In the genomic region with DNA sequence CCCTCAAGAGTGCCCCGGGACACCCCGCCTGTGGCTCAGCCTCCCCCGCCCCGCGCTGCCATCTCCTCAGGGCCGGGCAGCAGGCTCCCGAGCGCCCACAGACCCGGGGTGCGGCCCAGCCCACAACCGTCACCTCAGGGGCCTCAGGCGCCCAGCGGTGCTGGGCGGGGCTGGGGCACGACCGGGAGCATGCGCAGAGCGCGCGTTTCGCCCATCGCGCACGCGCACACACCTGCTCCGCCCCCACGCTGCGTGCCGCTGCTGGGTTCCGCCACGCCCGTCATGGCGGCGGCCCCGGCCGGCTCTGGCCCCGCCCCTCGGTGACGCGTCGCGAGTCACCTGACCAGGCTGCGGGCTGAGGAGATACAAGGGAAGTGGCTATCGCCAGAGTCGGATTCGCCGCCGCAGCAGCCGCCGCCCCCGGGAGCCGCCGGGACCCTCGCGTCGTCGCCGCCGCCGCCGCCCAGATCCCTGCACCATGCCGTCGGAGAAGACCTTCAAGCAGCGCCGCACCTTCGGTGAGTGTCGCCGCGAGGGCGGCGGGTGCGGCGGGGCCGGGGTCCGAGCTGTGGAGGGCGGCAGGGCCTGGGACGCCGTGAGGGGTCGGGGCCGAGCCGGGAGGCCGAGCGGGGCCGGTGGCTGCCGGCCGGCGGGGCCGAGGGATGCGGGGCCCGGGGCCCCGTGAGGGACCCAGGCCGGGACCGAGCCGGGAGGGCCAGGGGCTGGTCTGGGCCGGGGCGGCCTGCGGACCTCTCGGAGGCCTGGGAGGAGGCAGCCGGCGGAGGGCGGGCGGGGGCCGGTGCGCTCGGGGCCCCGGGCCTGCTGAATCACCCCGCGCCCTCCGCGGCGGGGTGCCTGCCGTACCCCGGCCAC, we compare ENCODE assay signal across 1 cellular context.
TF ChIP-seq lines count a peak whose summit lies in the region.

A gene (plus strand): TSS at position 387 of the 873 bp plus-strand sequence. CDS start 92 bp downstream, at position 479.

TF ChIP-seq in K562, 482 proteins besides CTCF, POLR2A, EP300 and RAD21 (continued from another document and continues in another):
- TF ChIP-seq, protein P1, sequence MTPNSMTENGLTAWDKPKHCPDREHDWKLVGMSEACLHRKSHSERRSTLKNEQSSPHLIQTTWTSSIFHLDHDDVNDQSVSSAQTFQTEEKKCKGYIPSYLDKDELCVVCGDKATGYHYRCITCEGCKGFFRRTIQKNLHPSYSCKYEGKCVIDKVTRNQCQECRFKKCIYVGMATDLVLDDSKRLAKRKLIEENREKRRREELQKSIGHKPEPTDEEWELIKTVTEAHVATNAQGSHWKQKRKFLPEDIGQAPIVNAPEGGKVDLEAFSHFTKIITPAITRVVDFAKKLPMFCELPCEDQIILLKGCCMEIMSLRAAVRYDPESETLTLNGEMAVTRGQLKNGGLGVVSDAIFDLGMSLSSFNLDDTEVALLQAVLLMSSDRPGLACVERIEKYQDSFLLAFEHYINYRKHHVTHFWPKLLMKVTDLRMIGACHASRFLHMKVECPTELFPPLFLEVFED (CRISPR knock-in tag; conservative IDR thresholded peaks at IDR 0.05), result no peak
- TF ChIP-seq ZNF24 (IDR thresholded peaks at IDR 0.05), result 0 out of 2 replicates have a peak, but pooled peaks have one; percentile 30
- TF ChIP-seq, protein P2, sequence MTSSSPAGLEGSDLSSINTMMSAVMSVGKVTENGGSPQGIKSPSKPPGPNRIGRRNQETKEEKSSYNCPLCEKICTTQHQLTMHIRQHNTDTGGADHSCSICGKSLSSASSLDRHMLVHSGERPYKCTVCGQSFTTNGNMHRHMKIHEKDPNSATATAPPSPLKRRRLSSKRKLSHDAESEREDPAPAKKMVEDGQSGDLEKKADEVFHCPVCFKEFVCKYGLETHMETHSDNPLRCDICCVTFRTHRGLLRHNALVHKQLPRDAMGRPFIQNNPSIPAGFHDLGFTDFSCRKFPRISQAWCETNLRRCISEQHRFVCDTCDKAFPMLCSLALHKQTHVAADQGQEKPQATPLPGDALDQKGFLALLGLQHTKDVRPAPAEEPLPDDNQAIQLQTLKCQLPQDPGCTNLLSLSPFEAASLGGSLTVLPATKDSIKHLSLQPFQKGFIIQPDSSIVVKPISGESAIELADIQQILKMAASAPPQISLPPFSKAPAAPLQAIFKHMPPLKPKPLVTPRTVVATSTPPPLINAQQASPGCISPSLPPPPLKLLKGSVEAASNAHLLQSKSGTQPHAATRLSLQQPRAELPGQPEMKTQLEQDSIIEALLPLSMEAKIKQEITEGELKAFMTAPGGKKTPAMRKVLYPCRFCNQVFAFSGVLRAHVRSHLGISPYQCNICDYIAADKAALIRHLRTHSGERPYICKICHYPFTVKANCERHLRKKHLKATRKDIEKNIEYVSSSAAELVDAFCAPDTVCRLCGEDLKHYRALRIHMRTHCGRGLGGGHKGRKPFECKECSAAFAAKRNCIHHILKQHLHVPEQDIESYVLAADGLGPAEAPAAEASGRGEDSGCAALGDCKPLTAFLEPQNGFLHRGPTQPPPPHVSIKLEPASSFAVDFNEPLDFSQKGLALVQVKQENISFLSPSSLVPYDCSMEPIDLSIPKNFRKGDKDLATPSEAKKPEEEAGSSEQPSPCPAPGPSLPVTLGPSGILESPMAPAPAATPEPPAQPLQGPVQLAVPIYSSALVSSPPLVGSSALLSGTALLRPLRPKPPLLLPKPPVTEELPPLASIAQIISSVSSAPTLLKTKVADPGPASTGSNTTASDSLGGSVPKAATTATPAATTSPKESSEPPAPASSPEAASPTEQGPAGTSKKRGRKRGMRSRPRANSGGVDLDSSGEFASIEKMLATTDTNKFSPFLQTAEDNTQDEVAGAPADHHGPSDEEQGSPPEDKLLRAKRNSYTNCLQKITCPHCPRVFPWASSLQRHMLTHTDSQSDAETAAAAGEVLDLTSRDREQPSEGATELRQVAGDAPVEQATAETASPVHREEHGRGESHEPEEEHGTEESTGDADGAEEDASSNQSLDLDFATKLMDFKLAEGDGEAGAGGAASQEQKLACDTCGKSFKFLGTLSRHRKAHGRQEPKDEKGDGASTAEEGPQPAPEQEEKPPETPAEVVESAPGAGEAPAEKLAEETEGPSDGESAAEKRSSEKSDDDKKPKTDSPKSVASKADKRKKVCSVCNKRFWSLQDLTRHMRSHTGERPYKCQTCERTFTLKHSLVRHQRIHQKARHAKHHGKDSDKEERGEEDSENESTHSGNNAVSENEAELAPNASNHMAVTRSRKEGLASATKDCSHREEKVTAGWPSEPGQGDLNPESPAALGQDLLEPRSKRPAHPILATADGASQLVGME (CRISPR knock-in tag; IDR thresholded peaks at IDR 0.05), result no peak
- TF ChIP-seq ZBTB17 (CRISPR knock-in tag; IDR thresholded peaks at IDR 0.05), result no peak; the same call in none of the 2 replicates
- TF ChIP-seq, protein P3, sequence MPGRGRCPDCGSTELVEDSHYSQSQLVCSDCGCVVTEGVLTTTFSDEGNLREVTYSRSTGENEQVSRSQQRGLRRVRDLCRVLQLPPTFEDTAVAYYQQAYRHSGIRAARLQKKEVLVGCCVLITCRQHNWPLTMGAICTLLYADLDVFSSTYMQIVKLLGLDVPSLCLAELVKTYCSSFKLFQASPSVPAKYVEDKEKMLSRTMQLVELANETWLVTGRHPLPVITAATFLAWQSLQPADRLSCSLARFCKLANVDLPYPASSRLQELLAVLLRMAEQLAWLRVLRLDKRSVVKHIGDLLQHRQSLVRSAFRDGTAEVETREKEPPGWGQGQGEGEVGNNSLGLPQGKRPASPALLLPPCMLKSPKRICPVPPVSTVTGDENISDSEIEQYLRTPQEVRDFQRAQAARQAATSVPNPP (IDR thresholded peaks at IDR 0.05; ENCODE audit: borderline replicate concordance, insufficient read depth, insufficient read length), result no peak
- TF ChIP-seq PCBP2 (IDR thresholded peaks at IDR 0.05; ENCODE audit: low read depth, low read length, poor library complexity, severe bottlenecking), result no peak
- TF ChIP-seq ZNF311 (CRISPR knock-in tag; IDR thresholded peaks at IDR 0.05), result no peak
- no peak for TF ChIP-seq PHB2 (IDR thresholded peaks at IDR 0.05; ENCODE audit: low read depth)
- no peak for TF ChIP-seq ETV6 (IDR thresholded peaks at IDR 0.05; ENCODE audit: borderline replicate concordance in 1 of 2, low read depth in 2 of 2, low read length in 1 of 2)
- TF ChIP-seq ETV6 (CRISPR knock-in tag; IDR thresholded peaks at IDR 0.05; ENCODE audit: borderline replicate concordance), result no peak
- TF ChIP-seq, protein P4, sequence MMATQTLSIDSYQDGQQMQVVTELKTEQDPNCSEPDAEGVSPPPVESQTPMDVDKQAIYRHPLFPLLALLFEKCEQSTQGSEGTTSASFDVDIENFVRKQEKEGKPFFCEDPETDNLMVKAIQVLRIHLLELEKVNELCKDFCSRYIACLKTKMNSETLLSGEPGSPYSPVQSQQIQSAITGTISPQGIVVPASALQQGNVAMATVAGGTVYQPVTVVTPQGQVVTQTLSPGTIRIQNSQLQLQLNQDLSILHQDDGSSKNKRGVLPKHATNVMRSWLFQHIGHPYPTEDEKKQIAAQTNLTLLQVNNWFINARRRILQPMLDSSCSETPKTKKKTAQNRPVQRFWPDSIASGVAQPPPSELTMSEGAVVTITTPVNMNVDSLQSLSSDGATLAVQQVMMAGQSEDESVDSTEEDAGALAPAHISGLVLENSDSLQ (IDR thresholded peaks at IDR 0.05), result peak; percentile 79
- no peak for TF ChIP-seq ZNF347 (CRISPR knock-in tag; IDR thresholded peaks at IDR 0.05; ENCODE audit: low read depth)
- TF ChIP-seq KLF10 (CRISPR knock-in tag; IDR thresholded peaks at IDR 0.05), result no peak
- TF ChIP-seq, protein P5, sequence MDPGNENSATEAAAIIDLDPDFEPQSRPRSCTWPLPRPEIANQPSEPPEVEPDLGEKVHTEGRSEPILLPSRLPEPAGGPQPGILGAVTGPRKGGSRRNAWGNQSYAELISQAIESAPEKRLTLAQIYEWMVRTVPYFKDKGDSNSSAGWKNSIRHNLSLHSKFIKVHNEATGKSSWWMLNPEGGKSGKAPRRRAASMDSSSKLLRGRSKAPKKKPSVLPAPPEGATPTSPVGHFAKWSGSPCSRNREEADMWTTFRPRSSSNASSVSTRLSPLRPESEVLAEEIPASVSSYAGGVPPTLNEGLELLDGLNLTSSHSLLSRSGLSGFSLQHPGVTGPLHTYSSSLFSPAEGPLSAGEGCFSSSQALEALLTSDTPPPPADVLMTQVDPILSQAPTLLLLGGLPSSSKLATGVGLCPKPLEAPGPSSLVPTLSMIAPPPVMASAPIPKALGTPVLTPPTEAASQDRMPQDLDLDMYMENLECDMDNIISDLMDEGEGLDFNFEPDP (CRISPR knock-in tag; IDR thresholded peaks at IDR 0.05), result no peak
- peak; percentile 54 for TF ChIP-seq RBBP5 (IDR thresholded peaks at IDR 0.05; ENCODE audit: borderline replicate concordance, insufficient read depth, low read length, poor library complexity, severe bottlenecking)
- no peak for TF ChIP-seq RBM14 (IDR thresholded peaks at IDR 0.05; ENCODE audit: borderline replicate concordance, insufficient read depth, low read depth, low read length)
- TF ChIP-seq FOXA3 (CRISPR knock-in tag; conservative IDR thresholded peaks at IDR 0.05 in 1 of 2, IDR thresholded peaks at IDR 0.05 in 1 of 2), result no peak
- no peak for TF ChIP-seq ZFPM2 (CRISPR knock-in tag; IDR thresholded peaks at IDR 0.05)
- TF ChIP-seq CXXC5 (CRISPR knock-in tag; IDR thresholded peaks at IDR 0.05), result peak; percentile 99
- no peak for TF ChIP-seq ZNF384 (IDR thresholded peaks at IDR 0.05; ENCODE audit: low read depth, low read length)
- peak; percentile 83 for TF ChIP-seq JUND (IDR thresholded peaks at IDR 0.05; ENCODE audit: borderline replicate concordance, low read depth, low read length)
- TF ChIP-seq JUND (tag; IDR thresholded peaks at IDR 0.05; ENCODE audit: borderline replicate concordance, low read depth, low read length), result no peak; the same call in 2 of the 3 replicates
- TF ChIP-seq FOSL1 (tag; conservative IDR thresholded peaks at IDR 0.05), result no peak; the same call in none of the 2 replicates
- TF ChIP-seq HLTF (IDR thresholded peaks at IDR 0.05), result no peak
- TF ChIP-seq RB1 (IDR thresholded peaks at IDR 0.05; ENCODE audit: low read depth), result peak; percentile 77
- TF ChIP-seq, protein P6, sequence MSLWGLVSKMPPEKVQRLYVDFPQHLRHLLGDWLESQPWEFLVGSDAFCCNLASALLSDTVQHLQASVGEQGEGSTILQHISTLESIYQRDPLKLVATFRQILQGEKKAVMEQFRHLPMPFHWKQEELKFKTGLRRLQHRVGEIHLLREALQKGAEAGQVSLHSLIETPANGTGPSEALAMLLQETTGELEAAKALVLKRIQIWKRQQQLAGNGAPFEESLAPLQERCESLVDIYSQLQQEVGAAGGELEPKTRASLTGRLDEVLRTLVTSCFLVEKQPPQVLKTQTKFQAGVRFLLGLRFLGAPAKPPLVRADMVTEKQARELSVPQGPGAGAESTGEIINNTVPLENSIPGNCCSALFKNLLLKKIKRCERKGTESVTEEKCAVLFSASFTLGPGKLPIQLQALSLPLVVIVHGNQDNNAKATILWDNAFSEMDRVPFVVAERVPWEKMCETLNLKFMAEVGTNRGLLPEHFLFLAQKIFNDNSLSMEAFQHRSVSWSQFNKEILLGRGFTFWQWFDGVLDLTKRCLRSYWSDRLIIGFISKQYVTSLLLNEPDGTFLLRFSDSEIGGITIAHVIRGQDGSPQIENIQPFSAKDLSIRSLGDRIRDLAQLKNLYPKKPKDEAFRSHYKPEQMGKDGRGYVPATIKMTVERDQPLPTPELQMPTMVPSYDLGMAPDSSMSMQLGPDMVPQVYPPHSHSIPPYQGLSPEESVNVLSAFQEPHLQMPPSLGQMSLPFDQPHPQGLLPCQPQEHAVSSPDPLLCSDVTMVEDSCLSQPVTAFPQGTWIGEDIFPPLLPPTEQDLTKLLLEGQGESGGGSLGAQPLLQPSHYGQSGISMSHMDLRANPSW (CRISPR knock-in tag; IDR thresholded peaks at IDR 0.05), result peak; percentile 73; the same call in 1 of the 2 replicates
- peak; percentile 94 for TF ChIP-seq CREB1 (IDR thresholded peaks at IDR 0.05)
- peak; percentile 96 for TF ChIP-seq CREB1 (CRISPR knock-in tag; IDR thresholded peaks at IDR 0.05)
- TF ChIP-seq, protein P7, sequence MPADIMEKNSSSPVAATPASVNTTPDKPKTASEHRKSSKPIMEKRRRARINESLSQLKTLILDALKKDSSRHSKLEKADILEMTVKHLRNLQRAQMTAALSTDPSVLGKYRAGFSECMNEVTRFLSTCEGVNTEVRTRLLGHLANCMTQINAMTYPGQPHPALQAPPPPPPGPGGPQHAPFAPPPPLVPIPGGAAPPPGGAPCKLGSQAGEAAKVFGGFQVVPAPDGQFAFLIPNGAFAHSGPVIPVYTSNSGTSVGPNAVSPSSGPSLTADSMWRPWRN (IDR thresholded peaks at IDR 0.05; ENCODE audit: low read depth), result no peak
- TF ChIP-seq ZNF253 (CRISPR knock-in tag; conservative IDR thresholded peaks at IDR 0.05), result no peak
- no peak for TF ChIP-seq TFAM (CRISPR knock-in tag; conservative IDR thresholded peaks at IDR 0.05)
- peak; percentile 36; the same call in 1 of the 2 replicates for TF ChIP-seq NCOR1 (IDR thresholded peaks at IDR 0.05)
- peak; percentile 99 for TF ChIP-seq SP1 (CRISPR knock-in tag; IDR thresholded peaks at IDR 0.05)
- TF ChIP-seq, protein P8, sequence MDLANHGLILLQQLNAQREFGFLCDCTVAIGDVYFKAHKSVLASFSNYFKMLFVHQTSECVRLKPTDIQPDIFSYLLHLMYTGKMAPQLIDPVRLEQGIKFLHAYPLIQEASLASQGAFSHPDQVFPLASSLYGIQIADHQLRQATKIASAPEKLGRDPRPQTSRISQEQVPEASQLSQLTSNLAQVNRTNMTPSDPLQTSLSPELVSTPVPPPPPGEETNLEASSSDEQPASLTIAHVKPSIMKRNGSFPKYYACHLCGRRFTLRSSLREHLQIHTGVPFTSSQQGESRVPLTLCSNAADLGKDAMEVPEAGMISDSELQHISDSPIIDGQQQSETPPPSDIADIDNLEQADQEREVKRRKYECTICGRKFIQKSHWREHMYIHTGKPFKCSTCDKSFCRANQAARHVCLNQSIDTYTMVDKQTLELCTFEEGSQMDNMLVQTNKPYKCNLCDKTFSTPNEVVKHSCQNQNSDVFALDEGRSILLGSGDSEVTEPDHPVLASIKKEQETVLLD (IDR thresholded peaks at IDR 0.05), result peak; percentile 87
- no peak for TF ChIP-seq STAT5A (IDR thresholded peaks at IDR 0.05; ENCODE audit: borderline replicate concordance, low read length)
- no peak for TF ChIP-seq NR1H2 (CRISPR knock-in tag; IDR thresholded peaks at IDR 0.05)
- TF ChIP-seq, protein P9, sequence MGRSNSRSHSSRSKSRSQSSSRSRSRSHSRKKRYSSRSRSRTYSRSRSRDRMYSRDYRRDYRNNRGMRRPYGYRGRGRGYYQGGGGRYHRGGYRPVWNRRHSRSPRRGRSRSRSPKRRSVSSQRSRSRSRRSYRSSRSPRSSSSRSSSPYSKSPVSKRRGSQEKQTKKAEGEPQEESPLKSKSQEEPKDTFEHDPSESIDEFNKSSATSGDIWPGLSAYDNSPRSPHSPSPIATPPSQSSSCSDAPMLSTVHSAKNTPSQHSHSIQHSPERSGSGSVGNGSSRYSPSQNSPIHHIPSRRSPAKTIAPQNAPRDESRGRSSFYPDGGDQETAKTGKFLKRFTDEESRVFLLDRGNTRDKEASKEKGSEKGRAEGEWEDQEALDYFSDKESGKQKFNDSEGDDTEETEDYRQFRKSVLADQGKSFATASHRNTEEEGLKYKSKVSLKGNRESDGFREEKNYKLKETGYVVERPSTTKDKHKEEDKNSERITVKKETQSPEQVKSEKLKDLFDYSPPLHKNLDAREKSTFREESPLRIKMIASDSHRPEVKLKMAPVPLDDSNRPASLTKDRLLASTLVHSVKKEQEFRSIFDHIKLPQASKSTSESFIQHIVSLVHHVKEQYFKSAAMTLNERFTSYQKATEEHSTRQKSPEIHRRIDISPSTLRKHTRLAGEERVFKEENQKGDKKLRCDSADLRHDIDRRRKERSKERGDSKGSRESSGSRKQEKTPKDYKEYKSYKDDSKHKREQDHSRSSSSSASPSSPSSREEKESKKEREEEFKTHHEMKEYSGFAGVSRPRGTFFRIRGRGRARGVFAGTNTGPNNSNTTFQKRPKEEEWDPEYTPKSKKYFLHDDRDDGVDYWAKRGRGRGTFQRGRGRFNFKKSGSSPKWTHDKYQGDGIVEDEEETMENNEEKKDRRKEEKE (IDR thresholded peaks at IDR 0.05; ENCODE audit: borderline replicate concordance in 1 of 2, control insufficient read depth in 1 of 2, low read depth in 2 of 2, low read length in 1 of 2), result no peak
- TF ChIP-seq E2F3 (CRISPR knock-in tag; IDR thresholded peaks at IDR 0.05), result no peak
